27 cellular contexts compared by ENCODE assay signal in the genomic region with DNA sequence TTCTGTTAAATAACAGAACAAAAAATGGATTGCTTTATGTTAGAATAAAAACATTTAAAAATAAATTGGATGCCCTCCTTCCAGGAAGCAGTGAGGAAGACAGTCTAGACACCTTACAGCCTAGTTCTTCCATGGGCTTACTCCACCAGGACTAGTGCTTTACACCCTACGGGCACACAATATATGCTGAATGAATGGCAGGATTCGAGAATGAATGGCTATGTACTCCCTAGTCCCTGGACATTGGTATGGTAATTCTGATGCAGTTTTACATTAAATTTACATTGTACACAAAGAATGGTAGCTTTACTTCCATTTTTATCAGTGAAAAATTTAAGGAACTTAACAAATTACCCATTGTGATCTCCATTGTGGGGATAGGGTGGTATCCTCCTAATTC.
"Had no signal": no experiment of that assay in that cellular context is flagged by ENCODE, and none has a peak within 500 bp of the region (broad histone marks: within the 10 kb centered on the region; RNA-seq: fewer than 3 reads in every experiment).

No MANE protein-coding gene starts in this region.

- H3K36me3 ChIP-seq: colonic mucosa had no signal

- H3K9me3 ChIP-seq: colonic mucosa, esophagus muscularis mucosa, esophagus squamous epithelium, gastrocnemius medialis, gastroesophageal sphincter, heart left ventricle, heart right ventricle had no signal

- H3K4me3 ChIP-seq: colonic mucosa, coronary artery, dorsolateral prefrontal cortex, esophagus muscularis mucosa, esophagus squamous epithelium, gastrocnemius medialis, gastroesophageal sphincter, heart left ventricle, heart right ventricle had no signal

- FAIRE-seq: colon, endometrium, endothelial cell of umbilical vein, frontal cortex had no signal

- ATAC-seq: effector memory CD8-positive, alpha-beta T cell; esophagus mucosa; foreskin keratinocyte; gastrocnemius medialis; gastroesophageal sphincter; heart left ventricle; heart right ventricle had no signal

- H3K27me3 ChIP-seq: colonic mucosa, dorsolateral prefrontal cortex, esophagus muscularis mucosa, esophagus squamous epithelium, foreskin keratinocyte, gastrocnemius medialis, gastroesophageal sphincter, heart left ventricle, heart right ventricle had no signal

- H3K4me1 ChIP-seq: colonic mucosa had no signal

- DNase-seq: colonic mucosa; cortex of kidney; dermis blood vessel endothelial cell; dorsolateral prefrontal cortex; effector CD4-positive, alpha-beta T cell; effector CD8-positive, alpha-beta T cell; effector memory CD4-positive, alpha-beta T cell; effector memory CD8-positive, alpha-beta T cell; endodermal cell; erythroblast; esophagus squamous epithelium; foreskin fibroblast; foreskin keratinocyte; foreskin melanocyte; gastrocnemius medialis; glutamatergic neuron; head of caudate nucleus; heart left ventricle; heart right ventricle had no signal
